Comparison of ENCODE assay signal across 19 cellular contexts in genomic region chr10:129933456-129934092, GRCh38. TPM values are rescaled to one million over a fixed set of nuclear protein-coding genes. Genes with fewer than 3 reads are reported as not detected.
"Had no signal": no experiment of that assay in that cellular context is flagged by ENCODE, and none has a peak within 500 bp of the region (broad histone marks: within the 10 kb centered on the region; RNA-seq: fewer than 3 reads in every experiment).

No MANE protein-coding gene starts in this region.

- H3K9me3 ChIP-seq: colonic mucosa, neutrophil, stomach had no signal

- H3K27ac ChIP-seq: colonic mucosa, neutrophil, stomach had no signal

- FAIRE-seq: kidney had no signal

- ATAC-seq: activated CD8-positive, alpha-beta memory T cell treated with anti-CD3 and anti-CD28 coated beads, Interleukin-2, amount 10 ng/mL, durations not matched to agents 7 days and 5 days; naive thymus-derived CD8-positive, alpha-beta T cell had no signal

- H3K36me3 ChIP-seq: colonic mucosa, neutrophil, stomach had no signal

- H3K4me1 ChIP-seq: colonic mucosa, stomach had no signal

- DNase-seq: activated B cell treated with CpG ODN at 0.5 μM for 24 hours; activated CD4-positive, alpha-beta memory T cell treated with anti-CD3 and anti-CD28 coated beads, Interleukin-2, amount 10 ng/mL, durations not matched to agents 7 days and 5 days; activated CD4-positive, alpha-beta T cell treated with anti-CD3 and anti-CD28 coated beads for 4 hours; activated CD8-positive, alpha-beta memory T cell treated with anti-CD3 and anti-CD28 coated beads, Interleukin-2, amount 10 ng/mL, durations not matched to agents 7 days and 5 days; activated naive CD4-positive, alpha-beta T cell treated with Interleukin-2 at 50 U/mL for 16 hours; anterior cingulate cortex; central memory CD4-positive, alpha-beta T cell; colonic mucosa; foreskin melanocyte; kidney; mesendoderm; naive thymus-derived CD8-positive, alpha-beta T cell; stomach; T-helper 1 cell; T-helper 9 cell; trophoblast cell had no signal

- H3K27me3 ChIP-seq: colonic mucosa, neutrophil had no signal

- H3K4me3 ChIP-seq: colonic mucosa, stomach had no signal

RNA-seq across cellular contexts. Expression of gene EBF3, which starts 30.5 kb away (rescaled TPM):
- total RNA-seq: activated B cell treated with CpG ODN at 0.5 μM for 24 hours; activated CD4-positive, alpha-beta memory T cell treated with anti-CD3 and anti-CD28 coated beads, Interleukin-2, amount 10 ng/mL, durations not matched to agents 7 days and 5 days; activated CD8-positive, alpha-beta memory T cell treated with anti-CD3 and anti-CD28 coated beads, Interleukin-2, amount 10 ng/mL, durations not matched to agents 7 days and 5 days; epithelial cell of proximal tubule; liver; naive thymus-derived CD8-positive, alpha-beta T cell had no signal
- polyA plus RNA-seq: naive thymus-derived CD8-positive, alpha-beta T cell had no signal
